In the genomic region with DNA sequence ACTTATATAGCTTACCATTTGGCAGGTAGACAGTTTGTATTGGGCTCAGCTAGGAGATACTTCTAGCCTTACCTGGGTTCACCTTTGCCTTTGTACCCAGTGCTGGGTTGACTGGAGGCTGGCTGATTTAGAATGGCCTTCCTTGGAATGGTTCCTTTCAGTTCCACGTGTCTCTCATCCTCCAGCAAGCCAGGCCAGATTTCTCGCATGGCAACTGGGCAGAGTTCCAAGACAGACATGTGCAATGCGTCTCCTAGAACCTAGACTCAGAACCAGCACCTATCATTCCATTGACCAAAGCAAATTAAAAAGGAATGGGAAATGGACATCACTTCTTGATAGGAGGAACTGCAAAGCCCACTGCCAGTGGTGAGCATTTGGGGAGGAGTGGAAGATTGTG, we compare ENCODE assay signal across 3 cellular contexts.
TF ChIP-seq lines count a peak whose summit lies in the region.

No MANE protein-coding gene starts in this region.

TF ChIP-seq in SK-N-SH, 30 proteins besides CTCF, POLR2A, EP300 and RAD21:
- no peak for TF ChIP-seq YY1 (IDR thresholded peaks at IDR 0.05; ENCODE audit: low read depth)
- TF ChIP-seq MXI1 (IDR thresholded peaks at IDR 0.05; ENCODE audit: low read depth, low read length): peak; percentile 57; the same call in 1 of the 2 replicates
TF ChIP-seq in SK-N-SH: peak in this region for 1.

TF ChIP-seq in SK-N-SH treated with all-trans-retinoic acid at 6 μM for 48 hours, 23 proteins besides CTCF, POLR2A, EP300 and RAD21:
- TF ChIP-seq ZNF70 (CRISPR knock-in tag; IDR thresholded peaks at IDR 0.05): no peak
- TF ChIP-seq ZFP30 (CRISPR knock-in tag; IDR thresholded peaks at IDR 0.05): no peak
- TF ChIP-seq CREB5 (CRISPR knock-in tag; IDR thresholded peaks at IDR 0.05; ENCODE audit: low read depth): no peak

TF ChIP-seq in IMR-90, 13 proteins besides CTCF, POLR2A, EP300 and RAD21:
- TF ChIP-seq MXI1 (IDR thresholded peaks at IDR 0.05; ENCODE audit: borderline replicate concordance, low read depth, low read length) (no peak), MAZ (IDR thresholded peaks at IDR 0.05; ENCODE audit: borderline replicate concordance, low read depth, low read length) (no peak), NFE2L2 (IDR thresholded peaks at IDR 0.05; ENCODE audit: low read depth, low read length) (no peak), CHD1 (IDR thresholded peaks at IDR 0.05; ENCODE audit: low read depth, low read length) (no peak), BHLHE40 (IDR thresholded peaks at IDR 0.05; ENCODE audit: low read depth, low read length) (no peak), FOS (IDR thresholded peaks at IDR 0.05; ENCODE audit: low read depth, low read length) (no peak), SMC3 (IDR thresholded peaks at IDR 0.05; ENCODE audit: low read depth, low read length) (no peak)
